In the genomic region with DNA sequence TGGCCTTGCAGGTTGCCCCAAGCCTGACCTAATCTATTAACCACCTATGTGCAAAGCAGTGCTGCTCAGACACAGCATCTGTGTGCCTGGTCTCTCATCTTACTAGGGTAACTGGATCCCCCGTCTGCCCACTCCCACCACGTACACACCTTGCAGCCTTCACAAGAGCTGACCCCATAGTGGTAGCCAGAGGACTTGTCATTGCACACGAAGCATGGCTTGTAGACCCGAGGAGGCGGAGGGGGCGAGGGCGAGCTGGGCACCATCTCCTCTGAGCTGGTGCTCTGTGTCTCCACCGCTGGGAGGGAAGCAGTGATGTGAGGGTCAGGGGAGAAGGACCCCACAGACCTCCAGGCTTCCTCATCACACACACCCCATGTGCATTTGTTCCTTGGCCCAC, we compare ENCODE assay signal across 12 cellular contexts. TPM values are rescaled to one million over a fixed set of nuclear protein-coding genes. Genes with fewer than 3 reads are reported as not detected.
DNase-seq lines count a peak whose midpoint lies in the region; ATAC-seq lines count a peak whose summit lies in the region.
"Had no signal": no experiment of that assay in that cellular context is flagged by ENCODE, and none has a peak within 500 bp of the region (broad histone marks: within the 10 kb centered on the region; RNA-seq: fewer than 3 reads in every experiment).

No MANE protein-coding gene starts in this region.

- H3K36me3 ChIP-seq in CD4-positive, CD25-positive, alpha-beta regulatory T cell (ENCODE audit: control insufficient read depth, insufficient read depth, low read length): peaks cover 37% of the 10 kb centered on the region
- H3K36me3 ChIP-seq in mesendoderm (ENCODE audit: control insufficient read depth, insufficient read depth, low read length): peaks cover 10% of the 10 kb centered on the region

- no peak overlapping the region for H3K18ac ChIP-seq in mesendoderm (ENCODE audit: low read length)

- H3K9me3 ChIP-seq in CD4-positive, CD25-positive, alpha-beta regulatory T cell (ENCODE audit: control insufficient read depth in 2 of 2, low read length in 2 of 2): no peaks in the 10 kb centered on the region

- no peaks in the 10 kb centered on the region for H3K27me3 Mint-ChIP-seq in CD4-positive, CD25-positive, alpha-beta regulatory T cell
- no peaks in the 10 kb centered on the region for H3K27me3 Mint-ChIP-seq in activated CD4-positive, alpha-beta memory T cell treated with anti-CD3 and anti-CD28 coated beads, Interleukin-2, amount 10 ng/mL, durations not matched to agents 7 days and 5 days

- no peaks in the 10 kb centered on the region for H3K27me3 ChIP-seq in CD4-positive, CD25-positive, alpha-beta regulatory T cell (ENCODE audit: control insufficient read depth, insufficient read depth, low read length)
- no peaks in the 10 kb centered on the region for H3K27me3 ChIP-seq in mesendoderm (ENCODE audit: insufficient read depth, low read length, poor library complexity)

- no peak for ATAC-seq in CD4-positive, CD25-positive, alpha-beta regulatory T cell (ENCODE audit: low read depth in 2 of 2)
- no peak for ATAC-seq in HG03469 (IDR thresholded peaks at IDR 0.05; ENCODE audit: unreplicated experiment)
- ATAC-seq: HCT116 had no signal

- H3K4me3 Mint-ChIP-seq in CD4-positive, CD25-positive, alpha-beta regulatory T cell: peak overlapping the region in 2 of 4 donors; percentile 43 to 85
- no peak overlapping the region for H3K4me3 Mint-ChIP-seq in activated CD4-positive, alpha-beta memory T cell treated with anti-CD3 and anti-CD28 coated beads, Interleukin-2, amount 10 ng/mL, durations not matched to agents 7 days and 5 days

- DNase-seq in CD4-positive, CD25-positive, alpha-beta regulatory T cell: no peak
- DNase-seq in activated CD4-positive, alpha-beta memory T cell treated with anti-CD3 and anti-CD28 coated beads, Interleukin-2, amount 10 ng/mL, durations not matched to agents 7 days and 5 days: no peak
- DNase-seq in mesendoderm (no peak), NCI-H146 (lab: John Stamatoyannopoulos, UW) (no peak), NCI-H69 (lab: John Stamatoyannopoulos, UW) (no peak)
- DNase-seq: activated naive CD4-positive, alpha-beta T cell; effector CD4-positive, alpha-beta T cell; stimulated activated CD4-positive, alpha-beta T cell treated with anti-CD3 and anti-CD28 coated beads, Interleukin-1b, Interleukin-23, amount 100 ng/mL, for 48 hours; substantia nigra had no signal

- H4K5ac ChIP-seq in mesendoderm (ENCODE audit: low read length): peak overlapping the region; percentile 7

- peaks cover 21% of the 10 kb centered on the region for H3K79me2 ChIP-seq in mesendoderm (ENCODE audit: control insufficient read depth, insufficient read depth, low read length)

- H3K27ac Mint-ChIP-seq in CD4-positive, CD25-positive, alpha-beta regulatory T cell: peak overlapping the region; percentile 83 to 88 (median 84)
- H3K27ac Mint-ChIP-seq in activated CD4-positive, alpha-beta memory T cell treated with anti-CD3 and anti-CD28 coated beads, Interleukin-2, amount 10 ng/mL, durations not matched to agents 7 days and 5 days: peak overlapping the region; percentile 83

- no CpG with 5 or more reads among the region's 8 CpGs for WGBS in mesendoderm (ENCODE audit: extremely low coverage, insufficient coverage, low lambda C conversion rate)

- H2BK5ac ChIP-seq in mesendoderm (ENCODE audit: low read length): peak overlapping the region; percentile 91

- H3K9ac ChIP-seq in mesendoderm (ENCODE audit: low read length): peak overlapping the region; percentile 3

- H3K56ac ChIP-seq in mesendoderm (ENCODE audit: low read length): peak overlapping the region; percentile 66

- H3K4me1 ChIP-seq in CD4-positive, CD25-positive, alpha-beta regulatory T cell (ENCODE audit: control insufficient read depth, insufficient read depth, low read length, poor library complexity, severe bottlenecking): peaks cover 42% of the 10 kb centered on the region
- H3K4me1 ChIP-seq in mesendoderm (ENCODE audit: control insufficient read depth, low read depth, low read length): peaks cover 44% of the 10 kb centered on the region

- H3K23ac ChIP-seq in mesendoderm (ENCODE audit: low read length): peak overlapping the region; percentile 1

- peaks cover 18% of the 10 kb centered on the region for H3K79me1 ChIP-seq in mesendoderm (ENCODE audit: low read length)

- H2BK120ac ChIP-seq in mesendoderm (ENCODE audit: low read depth, low read length): no peak overlapping the region

- peaks cover 15% of the 10 kb centered on the region for H3K36me3 Mint-ChIP-seq in CD4-positive, CD25-positive, alpha-beta regulatory T cell
- H3K36me3 Mint-ChIP-seq in activated CD4-positive, alpha-beta memory T cell treated with anti-CD3 and anti-CD28 coated beads, Interleukin-2, amount 10 ng/mL, durations not matched to agents 7 days and 5 days (ENCODE audit: low read depth): peaks cover 74% of the 10 kb centered on the region

- no peak overlapping the region for H3K4ac ChIP-seq in mesendoderm (ENCODE audit: low read depth, low read length)

- H3K9me3 Mint-ChIP-seq in CD4-positive, CD25-positive, alpha-beta regulatory T cell: no peaks in the 10 kb centered on the region
- H3K9me3 Mint-ChIP-seq in activated CD4-positive, alpha-beta memory T cell treated with anti-CD3 and anti-CD28 coated beads, Interleukin-2, amount 10 ng/mL, durations not matched to agents 7 days and 5 days: no peaks in the 10 kb centered on the region

- POLR2A ChIA-PET in activated CD4-positive, alpha-beta memory T cell treated with anti-CD3 and anti-CD28 coated beads, Interleukin-2, amount 10 ng/mL, durations not matched to agents 7 days and 5 days (lab: Charles Lee): interaction anchor here (1.1 to 7.5 kb wide), 10 partner anchors 8 to 109 kb away, joined by 3 to 117 read pairs (median 6); a partner anchor contains a TSS

- H4K8ac ChIP-seq in mesendoderm (ENCODE audit: low read depth, low read length): no peak overlapping the region

- H2AK5ac ChIP-seq in mesendoderm (ENCODE audit: low read length): peak overlapping the region; percentile 88

- H3K4me1 Mint-ChIP-seq in CD4-positive, CD25-positive, alpha-beta regulatory T cell: peaks cover 8 to 66% (median 44%) of the 10 kb centered on the region in 4 donors
- H3K4me1 Mint-ChIP-seq in activated CD4-positive, alpha-beta memory T cell treated with anti-CD3 and anti-CD28 coated beads, Interleukin-2, amount 10 ng/mL, durations not matched to agents 7 days and 5 days: peaks cover 82% of the 10 kb centered on the region

- no peak overlapping the region for H2BK15ac ChIP-seq in mesendoderm (replicated peaks; ENCODE audit: low read depth)

- no peak overlapping the region for H3K4me2 ChIP-seq in mesendoderm (ENCODE audit: low read length)

- CTCF ChIA-PET in activated CD4-positive, alpha-beta memory T cell treated with anti-CD3 and anti-CD28 coated beads, Interleukin-2, amount 10 ng/mL, durations not matched to agents 7 days and 5 days (lab: Charles Lee): interaction anchor here (1.4 to 15.2 kb wide), 9 partner anchors 8 to 129 kb away, joined by 3 to 211 read pairs (median 74); a partner anchor contains a TSS

- no peak overlapping the region for H3K27ac ChIP-seq in CD4-positive, CD25-positive, alpha-beta regulatory T cell (ENCODE audit: insufficient read depth, low read length, poor library complexity, severe bottlenecking)
- peak overlapping the region; percentile 16 for H3K27ac ChIP-seq in mesendoderm (ENCODE audit: low read depth, low read length)
- H3K27ac ChIP-seq: C4-2B had no signal

- no peak overlapping the region for H3K4me3 ChIP-seq in CD4-positive, CD25-positive, alpha-beta regulatory T cell (ENCODE audit: low read depth, low read length)
- no peak overlapping the region for H3K4me3 ChIP-seq in mesendoderm (ENCODE audit: low read length)

RNA-seq across cellular contexts. Expression of a gene that starts 8.4 kb away (rescaled TPM):
- total RNA-seq in CD4-positive, CD25-positive, alpha-beta regulatory T cell: 297 TPM
- 100 to 1,000 TPM; 279 to 382 (median 330) TPM for polyA plus RNA-seq in CD4-positive, CD25-positive, alpha-beta regulatory T cell
- 100 to 1,000 TPM; 780 to 786 TPM for total RNA-seq in activated CD4-positive, alpha-beta memory T cell treated with anti-CD3 and anti-CD28 coated beads, Interleukin-2, amount 10 ng/mL, durations not matched to agents 7 days and 5 days
- polyA plus RNA-seq in mesendoderm (2013, experiment 1 of 2): 0.49 TPM
- 0.88 TPM for polyA plus RNA-seq in mesendoderm (2013, experiment 2 of 2)

RNA-seq across cellular contexts. Expression of a gene that starts 16.5 kb away (rescaled TPM):
- 16.8 TPM for total RNA-seq in CD4-positive, CD25-positive, alpha-beta regulatory T cell
- polyA plus RNA-seq in CD4-positive, CD25-positive, alpha-beta regulatory T cell: 1 to 10 TPM; 1.5 to 5.1 (median 2.4) TPM
- 10 to 100 TPM; 46.1 to 47.4 TPM for total RNA-seq in activated CD4-positive, alpha-beta memory T cell treated with anti-CD3 and anti-CD28 coated beads, Interleukin-2, amount 10 ng/mL, durations not matched to agents 7 days and 5 days
- polyA plus RNA-seq in mesendoderm (2013, experiment 1 of 2): 28.5 TPM
- 26.2 TPM for polyA plus RNA-seq in mesendoderm (2013, experiment 2 of 2)

RNA-seq across cellular contexts. Expression of a gene that starts 34.8 kb away (rescaled TPM):
- 68.0 TPM for total RNA-seq in CD4-positive, CD25-positive, alpha-beta regulatory T cell
- 1 to 10 TPM; 1.2 to 2.3 (median 1.6) TPM for polyA plus RNA-seq in CD4-positive, CD25-positive, alpha-beta regulatory T cell
- 10 to 100 TPM; 28.6 to 31.0 TPM for total RNA-seq in activated CD4-positive, alpha-beta memory T cell treated with anti-CD3 and anti-CD28 coated beads, Interleukin-2, amount 10 ng/mL, durations not matched to agents 7 days and 5 days
- 3.2 TPM for polyA plus RNA-seq in mesendoderm (2013, experiment 1 of 2)
- 3.5 TPM for polyA plus RNA-seq in mesendoderm (2013, experiment 2 of 2)

RNA-seq across cellular contexts. Expression of a gene that starts 35.0 kb away (rescaled TPM):
- 32.6 TPM for total RNA-seq in CD4-positive, CD25-positive, alpha-beta regulatory T cell
- 1 to 10 TPM; 2.3 to 3.1 (median 2.7) TPM for polyA plus RNA-seq in CD4-positive, CD25-positive, alpha-beta regulatory T cell
- 10 to 100 TPM; 33.7 to 45.5 TPM for total RNA-seq in activated CD4-positive, alpha-beta memory T cell treated with anti-CD3 and anti-CD28 coated beads, Interleukin-2, amount 10 ng/mL, durations not matched to agents 7 days and 5 days
- 6.8 TPM for polyA plus RNA-seq in mesendoderm (2013, experiment 1 of 2)
- polyA plus RNA-seq in mesendoderm (2013, experiment 2 of 2): 7.1 TPM

RNA-seq across cellular contexts. Expression of a gene that starts 52.6 kb away (rescaled TPM):
- 2.7 TPM for total RNA-seq in CD4-positive, CD25-positive, alpha-beta regulatory T cell
- under 1 TPM in 3 of 4 donors, not detected in 1; 0.05 to 0.24 (median 0.11) TPM for polyA plus RNA-seq in CD4-positive, CD25-positive, alpha-beta regulatory T cell
- total RNA-seq in activated CD4-positive, alpha-beta memory T cell treated with anti-CD3 and anti-CD28 coated beads, Interleukin-2, amount 10 ng/mL, durations not matched to agents 7 days and 5 days: 10 to 100 TPM; 88.4 to 90.2 TPM
- polyA plus RNA-seq in mesendoderm (2013, experiment 1 of 2): 16.8 TPM
- 15.4 TPM for polyA plus RNA-seq in mesendoderm (2013, experiment 2 of 2)
